17 cellular contexts compared by ENCODE assay signal in the genomic region with DNA sequence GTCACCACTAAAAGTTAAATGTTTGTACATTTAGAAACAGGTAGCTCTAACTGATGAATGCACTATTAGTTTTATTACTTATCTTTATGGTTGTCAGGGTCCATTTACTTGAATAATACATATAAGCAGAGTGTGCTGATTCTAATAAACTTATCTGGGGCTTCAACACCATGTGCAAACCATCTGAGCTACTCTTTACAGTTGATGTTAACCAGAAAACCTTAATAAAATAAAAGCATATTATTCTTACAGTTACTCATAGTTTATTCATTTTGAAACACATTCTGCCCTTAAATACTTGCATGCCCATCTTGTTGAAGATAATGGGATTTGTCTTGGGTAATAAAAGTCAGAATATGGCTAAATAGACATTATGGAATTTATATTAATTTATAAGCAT.
A peak's percentile ranks its signal among the peaks of the same experiment; 100 is the strongest.
DNase-seq lines count a peak whose midpoint lies in the region; ATAC-seq, FAIRE-seq and TF ChIP-seq lines count a peak whose summit lies in the region.
"Had no signal": no experiment of that assay in that cellular context is flagged by ENCODE, and none has a peak within 500 bp of the region (broad histone marks: within the 10 kb centered on the region; RNA-seq: fewer than 3 reads in every experiment).

No MANE protein-coding gene starts in this region.

- no peak overlapping the region for H3K4me3 ChIP-seq in SJCRH30
- H3K4me3 ChIP-seq in mucosa of descending colon, result no peak overlapping the region
- H3K4me3 ChIP-seq in kidney (ENCODE audit: low read length in 2 of 2), result no peak overlapping the region
- no peak overlapping the region for H3K4me3 ChIP-seq in vagina

- ATAC-seq in SK-N-SH treated with all-trans-retinoic acid at 6 μM for 48 hours, result no peak
- ATAC-seq in mucosa of descending colon, result no peak

- no peak for FAIRE-seq in kidney (lab: Jason Lieb, UNC)
- FAIRE-seq: D721Med, G401.6, GM12891, GM19239, H54 had no signal

- no peak overlapping the region for H3K9ac ChIP-seq in kidney (ENCODE audit: low read length in 2 of 2)

- H3K27me3 ChIP-seq in SJCRH30 (no peaks in the 10 kb centered on the region), vagina (no peaks in the 10 kb centered on the region)

- DNase-seq in SJCRH30, result no peak
- DNase-seq in left kidney (ENCODE audit: low read depth, low spot score), result peak; percentile 26
- no peak for DNase-seq in NCI-H2227 treated with DMSO at 0.1 percent for 48 hours (lab: John Stamatoyannopoulos, UW)
- DNase-seq in mucosa of descending colon, result no peak
- no peak for DNase-seq in kidney
- DNase-seq in vagina (ENCODE audit: extremely low spot score in 2 of 2), result no peak
- DNase-seq: Caco-2; CD4-positive, alpha-beta T cell; HCEC 1CT had no signal

- TF ChIP-seq CTCF in mucosa of descending colon (IDR thresholded peaks at IDR 0.05), result no peak
- TF ChIP-seq CTCF in kidney (IDR thresholded peaks at IDR 0.05; ENCODE audit: borderline replicate concordance, extremely low read depth, insufficient read depth), result no peak
- TF ChIP-seq CTCF in vagina (IDR thresholded peaks at IDR 0.05), result no peak

- peaks cover 8% of the 10 kb centered on the region; the same call in 1 of the 2 replicates for H3K4me1 ChIP-seq in SJCRH30
- no peaks in the 10 kb centered on the region for H3K4me1 ChIP-seq in mucosa of descending colon (ENCODE audit: low read depth)
- H3K4me1 ChIP-seq in kidney (ENCODE audit: control insufficient read depth in 1 of 2, insufficient read depth in 1 of 2, low read depth in 1 of 2, low read length in 2 of 2), result no peaks in the 10 kb centered on the region
- no peaks in the 10 kb centered on the region for H3K4me1 ChIP-seq in vagina
- H3K4me1 ChIP-seq: Caco-2 had no signal

- H3K36me3 ChIP-seq in SJCRH30 (no peaks in the 10 kb centered on the region), mucosa of descending colon (ENCODE audit: low read depth) (no peaks in the 10 kb centered on the region), kidney (ENCODE audit: control insufficient read depth in 1 of 2, insufficient read depth in 2 of 2, low read length in 2 of 2) (no peaks in the 10 kb centered on the region), vagina (no peaks in the 10 kb centered on the region)

- no peak for TF ChIP-seq POLR2A in vagina (IDR thresholded peaks at IDR 0.05)

- intact Hi-C loops in mucosa of descending colon (cut with DNase I, micrococcal nuclease) (no loop called here), kidney (cut with DNase I) (no loop called here), vagina (cut with DNase I) (no loop called here)

- H3K27ac ChIP-seq in SJCRH30 (peak overlapping the region; percentile 16; the same call in 1 of the 2 replicates), kidney (ENCODE audit: low read depth in 2 of 2, low read length in 2 of 2) (no peak overlapping the region), vagina (no peak overlapping the region)
- H3K27ac ChIP-seq: C4-2B, HL-60 had no signal

- no peaks in the 10 kb centered on the region for H3K9me3 ChIP-seq in SJCRH30 (replicated peaks)
- no peaks in the 10 kb centered on the region for H3K9me3 ChIP-seq in mucosa of descending colon
- no peaks in the 10 kb centered on the region for H3K9me3 ChIP-seq in kidney (ENCODE audit: control insufficient read depth in 1 of 2, low read length in 2 of 2)
- no peaks in the 10 kb centered on the region for H3K9me3 ChIP-seq in vagina
- H3K9me3 ChIP-seq: Caco-2 had no signal

TF ChIP-seq in SK-N-SH treated with all-trans-retinoic acid at 6 μM for 48 hours, 23 proteins besides CTCF, POLR2A, EP300 and RAD21 (continues in another document):
- TF ChIP-seq ZFP3 (CRISPR knock-in tag; IDR thresholded peaks at IDR 0.05) (no peak), ZNF565 (CRISPR knock-in tag; conservative IDR thresholded peaks at IDR 0.05; ENCODE audit: low read depth) (no peak), POU6F1 (CRISPR knock-in tag; IDR thresholded peaks at IDR 0.05; ENCODE audit: borderline replicate concordance, low read depth) (no peak), ARNTL (CRISPR knock-in tag; IDR thresholded peaks at IDR 0.05; ENCODE audit: borderline replicate concordance, low read depth) (no peak), TCF4 (CRISPR knock-in tag; IDR thresholded peaks at IDR 0.05; ENCODE audit: borderline replicate concordance) (peak; percentile 99), ZC3H10 (CRISPR knock-in tag; IDR thresholded peaks at IDR 0.05) (no peak), CREB5 (CRISPR knock-in tag; IDR thresholded peaks at IDR 0.05; ENCODE audit: low read depth) (peak; percentile 90; the same call in 1 of the 2 replicates), ESRRG (CRISPR knock-in tag; IDR thresholded peaks at IDR 0.05) (peak; percentile 78; the same call in 1 of the 2 replicates), SNAI2 (CRISPR knock-in tag; IDR thresholded peaks at IDR 0.05) (0 out of 2 replicates have a peak, but pooled peaks have one; percentile 66), RARB (CRISPR knock-in tag; IDR thresholded peaks at IDR 0.05) (no peak), TSHZ2 (CRISPR knock-in tag; IDR thresholded peaks at IDR 0.05) (peak; percentile 93), CSDC2 (CRISPR knock-in tag; IDR thresholded peaks at IDR 0.05) (no peak)
- TF ChIP-seq, protein P1, sequence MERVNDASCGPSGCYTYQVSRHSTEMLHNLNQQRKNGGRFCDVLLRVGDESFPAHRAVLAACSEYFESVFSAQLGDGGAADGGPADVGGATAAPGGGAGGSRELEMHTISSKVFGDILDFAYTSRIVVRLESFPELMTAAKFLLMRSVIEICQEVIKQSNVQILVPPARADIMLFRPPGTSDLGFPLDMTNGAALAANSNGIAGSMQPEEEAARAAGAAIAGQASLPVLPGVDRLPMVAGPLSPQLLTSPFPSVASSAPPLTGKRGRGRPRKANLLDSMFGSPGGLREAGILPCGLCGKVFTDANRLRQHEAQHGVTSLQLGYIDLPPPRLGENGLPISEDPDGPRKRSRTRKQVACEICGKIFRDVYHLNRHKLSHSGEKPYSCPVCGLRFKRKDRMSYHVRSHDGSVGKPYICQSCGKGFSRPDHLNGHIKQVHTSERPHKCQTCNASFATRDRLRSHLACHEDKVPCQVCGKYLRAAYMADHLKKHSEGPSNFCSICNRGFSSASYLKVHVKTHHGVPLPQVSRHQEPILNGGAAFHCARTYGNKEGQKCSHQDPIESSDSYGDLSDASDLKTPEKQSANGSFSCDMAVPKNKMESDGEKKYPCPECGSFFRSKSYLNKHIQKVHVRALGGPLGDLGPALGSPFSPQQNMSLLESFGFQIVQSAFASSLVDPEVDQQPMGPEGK (CRISPR knock-in tag; IDR thresholded peaks at IDR 0.05; ENCODE audit: borderline replicate concordance), result no peak
